Comparison of ENCODE assay signal across 8 cellular contexts in genomic region chr6:144064831-144065668, GRCh38. TPM values are rescaled to one million over a fixed set of nuclear protein-coding genes. Genes with fewer than 3 reads are reported as not detected.
DNase-seq lines count a peak whose midpoint lies in the region; ATAC-seq, FAIRE-seq and TF ChIP-seq lines count a peak whose summit lies in the region.

No MANE protein-coding gene starts in this region.

- H3K9me3 Mint-ChIP-seq in T-helper 2 cell treated with Interferon-gamma antibody and Interleukin-4, amounts not matched to agents 5 μg/mL and 100 μg/mL, for 36 hours, result no peaks in the 10 kb centered on the region

- no peak overlapping the region for H3K27ac ChIP-seq in gastrocnemius medialis

- H3K4me3 ChIP-seq in HAP-1 (peak overlapping the region; percentile 48), fibroblast of the aortic adventitia (ENCODE audit: low read depth, low read length) (peak overlapping the region; percentile 65), gastrocnemius medialis (peak overlapping the region; percentile 57 to 82 (median 74))

- no peaks in the 10 kb centered on the region for H3K27me3 Mint-ChIP-seq in T-helper 2 cell treated with Interferon-gamma antibody and Interleukin-4, amounts not matched to agents 5 μg/mL and 100 μg/mL, for 36 hours (ENCODE audit: low read depth)

- TF ChIP-seq CTCF in fibroblast of the aortic adventitia (IDR thresholded peaks at IDR 0.05; ENCODE audit: insufficient read depth, low read length) (no peak), gastrocnemius medialis (IDR thresholded peaks at IDR 0.05 in 4 of 5, conservative IDR thresholded peaks at IDR 0.05 in 1 of 5) (no peak)

- DNase-seq in D341Med (ENCODE audit: low spot score), result peak; percentile 53
- no peak for DNase-seq in HAP-1 (ENCODE audit: low spot score in 2 of 2)
- DNase-seq in T-helper 2 cell treated with Interferon-gamma antibody and Interleukin-4, amounts not matched to agents 5 μg/mL and 100 μg/mL, for 36 hours (ENCODE audit: low spot score), result no peak
- no peak for DNase-seq in fibroblast of the aortic adventitia (ENCODE audit: low read depth)
- DNase-seq in gastrocnemius medialis, result no peak
- DNase-seq in RCC 7860 (ENCODE audit: low spot score), result no peak
- DNase-seq in stimulated activated CD4-positive, alpha-beta T cell treated with anti-CD3 and anti-CD28 coated beads, Interleukin-1b, Interleukin-23, amount 100 ng/mL, for 48 hours, result no peak

- H3K36me3 Mint-ChIP-seq in T-helper 2 cell treated with Interferon-gamma antibody and Interleukin-4, amounts not matched to agents 5 μg/mL and 100 μg/mL, for 36 hours (ENCODE audit: low read depth), result no peaks in the 10 kb centered on the region

- H3K4me1 ChIP-seq in HAP-1, result peaks cover 20% of the 10 kb centered on the region
- peaks cover 4% of the 10 kb centered on the region in 2 donors for H3K4me1 ChIP-seq in gastrocnemius medialis

- peak overlapping the region; percentile 87 for H3K27ac Mint-ChIP-seq in T-helper 2 cell treated with Interferon-gamma antibody and Interleukin-4, amounts not matched to agents 5 μg/mL and 100 μg/mL, for 36 hours

- H3K9me3 ChIP-seq in HAP-1 (no peaks in the 10 kb centered on the region), gastrocnemius medialis (no peaks in the 10 kb centered on the region)

- intact Hi-C loops in gastrocnemius medialis (cut with DNase I; ENCODE audit: low total_unique reads), result loop anchor here (1.0 to 2.0 kb wide), 2 partner anchors 30 to 150 kb away; partner anchors contain the start of gene SF3B5

- ATAC-seq in gastrocnemius medialis (no peak), HG03520 (IDR thresholded peaks at IDR 0.05; ENCODE audit: unreplicated experiment) (no peak)

- no peak for FAIRE-seq in RCC 7860 (lab: Jason Lieb, UNC)

- H3K4me3 Mint-ChIP-seq in T-helper 2 cell treated with Interferon-gamma antibody and Interleukin-4, amounts not matched to agents 5 μg/mL and 100 μg/mL, for 36 hours, result peak overlapping the region; percentile 85

- peaks cover 37% of the 10 kb centered on the region for H3K4me1 Mint-ChIP-seq in T-helper 2 cell treated with Interferon-gamma antibody and Interleukin-4, amounts not matched to agents 5 μg/mL and 100 μg/mL, for 36 hours (ENCODE audit: low read depth)

- TF ChIP-seq POLR2A in gastrocnemius medialis (IDR thresholded peaks at IDR 0.05), result no peak

- in situ Hi-C loops in HAP-1 (cut with MboI; ENCODE audit: low sequenced_read_pairs), result no loop called here
- in situ Hi-C loops in gastrocnemius medialis (cut with MboI; ENCODE audit: low sequenced_read_pairs in 4 of 4), result no loop called here

- H3K36me3 ChIP-seq in HAP-1 (replicated peaks), result no peaks in the 10 kb centered on the region
- no peaks in the 10 kb centered on the region for H3K36me3 ChIP-seq in gastrocnemius medialis

- H3K27me3 ChIP-seq in HAP-1 (ENCODE audit: low read depth) (no peaks in the 10 kb centered on the region), gastrocnemius medialis (peaks cover 8 to 19% (median 19%) of the 10 kb centered on the region in 3 donors)

RNA-seq across cellular contexts. Expression of gene SF3B5, which starts 30.3 kb away (rescaled TPM):
- total RNA-seq in fibroblast of the aortic adventitia (ENCODE audit: low replicate concordance), result 14.8 and 115 TPM in 2 replicates
- 100 to 1,000 TPM; 168 to 188 (median 186) TPM for total RNA-seq in gastrocnemius medialis

RNA-seq across cellular contexts. Expression of gene PLAGL1, which starts 57.0 kb away (rescaled TPM):
- total RNA-seq in fibroblast of the aortic adventitia (ENCODE audit: low replicate concordance), result 18.5 and 35.2 TPM in 2 replicates
- total RNA-seq in gastrocnemius medialis, result 10 to 100 TPM in 1 of 4 donors, 1 to 10 TPM in 3; 2.4 to 10.9 (median 3.8) TPM
